In genomic region chr10:20768849-20769248, GRCh38 we compare ENCODE assay signal across 10 cellular contexts.
A peak's percentile ranks its signal among the peaks of the same experiment; 100 is the strongest.
DNase-seq lines count a peak whose midpoint lies in the region; ATAC-seq and TF ChIP-seq lines count a peak whose summit lies in the region.
"Had no signal": no experiment of that assay in that cellular context is flagged by ENCODE, and none has a peak within 500 bp of the region (broad histone marks: within the 10 kb centered on the region; RNA-seq: fewer than 3 reads in every experiment).

No MANE protein-coding gene starts in this region.

- H3K9me3 Mint-ChIP-seq in activated T-cell treated with anti-CD3 and anti-CD28 coated beads, Interleukin-2, amount 50 U/mL, for 24 hours, result no peaks in the 10 kb centered on the region

- in situ Hi-C loops in ACHN (cut with HindIII; ENCODE audit: low pct_ligation_motif_present, low pct_unique_long_range_greater_than_20kb, low sequenced_read_pairs), result no loop called here
- in situ Hi-C loops in astrocyte of the spinal cord (cut with HindIII; ENCODE audit: low sequenced_read_pairs), result no loop called here

- no peaks in the 10 kb centered on the region for H3K9me2 ChIP-seq in Karpas-422 (replicated peaks; ENCODE audit: insufficient read depth, low read length)

- H3K36me3 ChIP-seq in Karpas-422 (ENCODE audit: insufficient read depth, low read length) (no peaks in the 10 kb centered on the region), left lung (no peaks in the 10 kb centered on the region)

- H3K27me3 ChIP-seq in Karpas-422 (ENCODE audit: low read length) (no peaks in the 10 kb centered on the region), left lung (no peaks in the 10 kb centered on the region)

- H3K4me1 ChIP-seq in Karpas-422 (ENCODE audit: low read length), result no peaks in the 10 kb centered on the region
- no peaks in the 10 kb centered on the region for H3K4me1 ChIP-seq in left lung

- no peak overlapping the region for H3K9ac ChIP-seq in Karpas-422 (ENCODE audit: low read length)

- H3K4me3 ChIP-seq in Karpas-422 (ENCODE audit: low read length) (no peak overlapping the region), astrocyte of the spinal cord (ENCODE audit: low read depth, low read length) (no peak overlapping the region), left lung (no peak overlapping the region)

- no peaks in the 10 kb centered on the region for H4K20me1 ChIP-seq in Karpas-422 (ENCODE audit: insufficient read depth, low read depth, low read length)

- H3K4me3 Mint-ChIP-seq in activated T-cell treated with anti-CD3 and anti-CD28 coated beads, Interleukin-2, amount 50 U/mL, for 24 hours, result no peak overlapping the region
- H3K4me3 Mint-ChIP-seq: activated CD4-positive, alpha-beta T cell treated with anti-CD3 and anti-CD28 coated beads, Interleukin-2, amount 10 ng/mL, durations not matched to agents 7 days and 5 days had no signal

- H2AFZ ChIP-seq in Karpas-422 (ENCODE audit: low read length), result no peak overlapping the region

- H3K4me2 ChIP-seq in Karpas-422 (ENCODE audit: low read depth, low read length, poor library complexity, severe bottlenecking), result no peak overlapping the region

- intact Hi-C loops in left lung (cut with DNase I), result no loop called here

- H3K4me1 Mint-ChIP-seq in activated T-cell treated with anti-CD3 and anti-CD28 coated beads, Interleukin-2, amount 50 U/mL, for 24 hours (ENCODE audit: low read depth), result no peaks in the 10 kb centered on the region
- H3K4me1 Mint-ChIP-seq: activated CD4-positive, alpha-beta T cell treated with anti-CD3 and anti-CD28 coated beads, Interleukin-2, amount 10 ng/mL, durations not matched to agents 7 days and 5 days had no signal

- H3K27ac ChIP-seq in Karpas-422 (ENCODE audit: low read length), result no peak overlapping the region
- H3K27ac ChIP-seq in left lung, result no peak overlapping the region

- H3K27me3 Mint-ChIP-seq in activated T-cell treated with anti-CD3 and anti-CD28 coated beads, Interleukin-2, amount 50 U/mL, for 24 hours, result no peaks in the 10 kb centered on the region
- H3K27me3 Mint-ChIP-seq: activated CD4-positive, alpha-beta T cell treated with anti-CD3 and anti-CD28 coated beads, Interleukin-2, amount 10 ng/mL, durations not matched to agents 7 days and 5 days had no signal

- no peak overlapping the region for H3K27ac Mint-ChIP-seq in activated T-cell treated with anti-CD3 and anti-CD28 coated beads, Interleukin-2, amount 50 U/mL, for 24 hours
- H3K27ac Mint-ChIP-seq: activated CD4-positive, alpha-beta T cell treated with anti-CD3 and anti-CD28 coated beads, Interleukin-2, amount 10 ng/mL, durations not matched to agents 7 days and 5 days had no signal

- no peaks in the 10 kb centered on the region for H3K36me3 Mint-ChIP-seq in activated T-cell treated with anti-CD3 and anti-CD28 coated beads, Interleukin-2, amount 50 U/mL, for 24 hours (ENCODE audit: low read depth)

- H3K9me3 ChIP-seq in Karpas-422 (ENCODE audit: low read length) (no peaks in the 10 kb centered on the region), left lung (no peaks in the 10 kb centered on the region)

- DNase-seq in ACHN, result peak; percentile 14
- peak; percentile 49 for DNase-seq in Karpas-422
- peak; percentile 29 for DNase-seq in astrocyte of the spinal cord (ENCODE audit: low read depth, low spot score)
- no peak for DNase-seq in left lung
- DNase-seq in activated T-cell treated with anti-CD3 and anti-CD28 coated beads, Interleukin-2, amount 50 U/mL, for 24 hours, result no peak
- no peak for DNase-seq in dedifferentiated amniotic fluid mesenchymal stem cell (ENCODE audit: extremely low spot score)
- DNase-seq: activated CD4-positive, alpha-beta T cell treated with anti-CD3 and anti-CD28 coated beads, Interleukin-2, amount 10 ng/mL, durations not matched to agents 7 days and 5 days; effector CD8-positive, alpha-beta T cell had no signal

- TF ChIP-seq CTCF in astrocyte of the spinal cord (IDR thresholded peaks at IDR 0.05; ENCODE audit: low read depth, low read length) (no peak), left lung (IDR thresholded peaks at IDR 0.05) (peak in 1 of 2 donors; percentile 22)

- ATAC-seq in left lung (peak; percentile 58), HG03432 (IDR thresholded peaks at IDR 0.05; ENCODE audit: unreplicated experiment) (no peak), HG03108 (IDR thresholded peaks at IDR 0.05; ENCODE audit: unreplicated experiment) (no peak)

- no peaks in the 10 kb centered on the region for H3K79me2 ChIP-seq in Karpas-422 (ENCODE audit: low read length)

Comparison
In these comparisons a context has a peak if more than half of its experiments do, and no peak if none do; other contexts are left out.
1. DNase-seq: peak in ACHN (single experiment), Karpas-422 (single experiment) and astrocyte of the spinal cord (single experiment); none in left lung (0 of 2), activated T-cell treated with anti-CD3 and anti-CD28 coated beads, Interleukin-2, amount 50 U/mL, for 24 hours (single experiment) and dedifferentiated amniotic fluid mesenchymal stem cell (single experiment).